ENCODE assay signal across 8 cellular contexts in genomic region chr14:53218161-53218560, GRCh38.
DNase-seq lines count a peak whose midpoint lies in the region; ATAC-seq and TF ChIP-seq lines count a peak whose summit lies in the region.

No MANE protein-coding gene starts in this region.

- DNase-seq in T-helper 1 cell, result no peak
- no peak for DNase-seq in activated B cell treated with CpG ODN at 0.5 μM for 24 hours
- DNase-seq in stomach, result no peak
- DNase-seq in HEK293T (ENCODE audit: extremely low spot score), result no peak

- CTCF ChIA-PET in activated B cell treated with CpG ODN at 0.5 μM for 24 hours (lab: Charles Lee) (interaction anchor here (0.6 to 1.0 kb wide), 2 partner anchors 66 to 78 kb away, joined by 3 to 4 read pairs; no protein-coding TSS in a partner anchor), HEK293T (lab: Yijun Ruan, JAX) (interaction anchor here (0.6 to 1.3 kb wide), 7 partner anchors 15 to 1015 kb away, joined by 3 to 5 read pairs (median 3); no protein-coding TSS in a partner anchor)

- H3K27me3 ChIP-seq in iPS-18a (ENCODE audit: control insufficient read depth, insufficient read depth, low read length) (no peaks in the 10 kb centered on the region), stomach (no peaks in the 10 kb centered on the region)

- no peak for TF ChIP-seq POLR2A in stomach (IDR thresholded peaks at IDR 0.05)

- H3K36me3 Mint-ChIP-seq in T-helper 1 cell treated with Interleukin-12 subunit alpha and Interleukin-12 subunit beta and Interleukin-4 antibody, amounts not matched to agents 30 μg/mL and 1 μg/mL, for 36 hours (ENCODE audit: low read depth), result no peaks in the 10 kb centered on the region
- H3K36me3 Mint-ChIP-seq in activated B cell treated with CpG ODN at 0.5 μM for 24 hours (ENCODE audit: low read depth), result no peaks in the 10 kb centered on the region

- TF ChIP-seq EP300 in stomach (IDR thresholded peaks at IDR 0.05), result no peak

- H3K9me3 Mint-ChIP-seq in T-helper 1 cell treated with Interleukin-12 subunit alpha and Interleukin-12 subunit beta and Interleukin-4 antibody, amounts not matched to agents 30 μg/mL and 1 μg/mL, for 36 hours, result no peaks in the 10 kb centered on the region
- no peaks in the 10 kb centered on the region for H3K9me3 Mint-ChIP-seq in activated B cell treated with CpG ODN at 0.5 μM for 24 hours

- intact Hi-C loops in activated B cell treated with CpG ODN at 0.5 μM for 24 hours (cut with micrococcal nuclease) (no loop called here), stomach (cut with DNase I; ENCODE audit: low total_unique reads) (no loop called here)

- H3K27ac ChIP-seq in iPS-18a (ENCODE audit: low read length) (no peak overlapping the region), stomach (peak overlapping the region in 2 of 5 donors; percentile 17 to 76)

- no peak overlapping the region for H3K27ac Mint-ChIP-seq in T-helper 1 cell treated with Interleukin-12 subunit alpha and Interleukin-12 subunit beta and Interleukin-4 antibody, amounts not matched to agents 30 μg/mL and 1 μg/mL, for 36 hours
- peak overlapping the region; percentile 35 for H3K27ac Mint-ChIP-seq in activated B cell treated with CpG ODN at 0.5 μM for 24 hours

- H3K9ac ChIP-seq in iPS-18a (ENCODE audit: low read length), result peak overlapping the region; percentile 58

- H3K36me3 ChIP-seq in iPS-18a (ENCODE audit: control insufficient read depth, low read depth, low read length) (no peaks in the 10 kb centered on the region), stomach (no peaks in the 10 kb centered on the region)

- POLR2A ChIA-PET in activated B cell treated with CpG ODN at 0.5 μM for 24 hours (lab: Charles Lee) (interaction anchor here (0.6 to 1.8 kb wide), 3 partner anchors 16 to 88 kb away, joined by 3 to 13 read pairs (median 8); partner anchors contain the start of gene DDHD1), HEK293T (lab: Yijun Ruan, JAX) (interaction anchor here (1.2 to 1.5 kb wide), 4 partner anchors 11 to 68 kb away, joined by 3 to 4 read pairs (median 4); partner anchors contain the start of gene DDHD1)

- H3K27me3 Mint-ChIP-seq in T-helper 1 cell treated with Interleukin-12 subunit alpha and Interleukin-12 subunit beta and Interleukin-4 antibody, amounts not matched to agents 30 μg/mL and 1 μg/mL, for 36 hours (ENCODE audit: low read depth), result no peaks in the 10 kb centered on the region
- no peaks in the 10 kb centered on the region for H3K27me3 Mint-ChIP-seq in activated B cell treated with CpG ODN at 0.5 μM for 24 hours

- H3K9me3 ChIP-seq in iPS-18a (ENCODE audit: control insufficient read depth, low read depth, low read length) (no peaks in the 10 kb centered on the region), stomach (no peaks in the 10 kb centered on the region)

- ATAC-seq in activated B cell treated with CpG ODN at 0.5 μM for 24 hours (ENCODE audit: low read depth) (no peak), GM21723 (IDR thresholded peaks at IDR 0.05; ENCODE audit: unreplicated experiment) (no peak), GM18519 (IDR thresholded peaks at IDR 0.05; ENCODE audit: low FRiP score, unreplicated experiment) (no peak)

- H3K4me1 ChIP-seq in iPS-18a (ENCODE audit: control insufficient read depth, low read depth, low read length) (peaks cover 8% of the 10 kb centered on the region), stomach (peaks cover 5 to 13% (median 9%) of the 10 kb centered on the region in 4 donors)

- WGBS in stomach, 5 donors, result 67 to 96% (median 76%) methylated on average over 2 of the region's 2 CpGs

- H3K4me3 Mint-ChIP-seq in T-helper 1 cell treated with Interleukin-12 subunit alpha and Interleukin-12 subunit beta and Interleukin-4 antibody, amounts not matched to agents 30 μg/mL and 1 μg/mL, for 36 hours, result peak overlapping the region; percentile 82
- peak overlapping the region; percentile 87 for H3K4me3 Mint-ChIP-seq in activated B cell treated with CpG ODN at 0.5 μM for 24 hours

- TF ChIP-seq CTCF in activated B cell treated with CpG ODN at 0.5 μM for 24 hours (IDR thresholded peaks at IDR 0.05) (no peak), stomach (IDR thresholded peaks at IDR 0.05) (no peak)

- H3K4me3 ChIP-seq in iPS-18a (ENCODE audit: low read length) (peak overlapping the region; percentile 68), stomach (peak overlapping the region; percentile 57 to 65 (median 58))

- H3K4me1 Mint-ChIP-seq in T-helper 1 cell treated with Interleukin-12 subunit alpha and Interleukin-12 subunit beta and Interleukin-4 antibody, amounts not matched to agents 30 μg/mL and 1 μg/mL, for 36 hours (ENCODE audit: low read depth), result peaks cover 8% of the 10 kb centered on the region
- peaks cover 6% of the 10 kb centered on the region for H3K4me1 Mint-ChIP-seq in activated B cell treated with CpG ODN at 0.5 μM for 24 hours

TF ChIP-seq in HEK293T, 16 proteins besides CTCF, POLR2A, EP300 and RAD21:
- TF ChIP-seq PKNOX1 (IDR thresholded peaks at IDR 0.05), result no peak
- no peak for TF ChIP-seq NFRKB (IDR thresholded peaks at IDR 0.05)
- no peak for TF ChIP-seq ELF4 (IDR thresholded peaks at IDR 0.05)
- no peak for TF ChIP-seq HDGF (IDR thresholded peaks at IDR 0.05; ENCODE audit: borderline replicate concordance)
- TF ChIP-seq L3MBTL2 (conservative IDR thresholded peaks at IDR 0.05), result no peak
- TF ChIP-seq FOXA1 (IDR thresholded peaks at IDR 0.05), result no peak
- TF ChIP-seq LEF1 (IDR thresholded peaks at IDR 0.05; ENCODE audit: borderline replicate concordance), result no peak
- TF ChIP-seq BHLHE40 (IDR thresholded peaks at IDR 0.05; ENCODE audit: borderline replicate concordance), result no peak
- TF ChIP-seq ZNF384 (IDR thresholded peaks at IDR 0.05), result no peak
- TF ChIP-seq ARNT (IDR thresholded peaks at IDR 0.05), result no peak
- no peak for TF ChIP-seq TARDBP (IDR thresholded peaks at IDR 0.05)
- no peak for TF ChIP-seq CTBP1 (IDR thresholded peaks at IDR 0.05; ENCODE audit: borderline replicate concordance)
- TF ChIP-seq SUZ12 (IDR thresholded peaks at IDR 0.05), result no peak
- TF ChIP-seq FOXM1 (IDR thresholded peaks at IDR 0.05; ENCODE audit: borderline replicate concordance), result no peak
- TF ChIP-seq SP1 (IDR thresholded peaks at IDR 0.05), result no peak
- no peak for TF ChIP-seq FOXK2 (IDR thresholded peaks at IDR 0.05)
TF ChIP-seq in HEK293T: peak in this region for 0.
